8 cellular contexts compared by ENCODE assay signal in the genomic region with DNA sequence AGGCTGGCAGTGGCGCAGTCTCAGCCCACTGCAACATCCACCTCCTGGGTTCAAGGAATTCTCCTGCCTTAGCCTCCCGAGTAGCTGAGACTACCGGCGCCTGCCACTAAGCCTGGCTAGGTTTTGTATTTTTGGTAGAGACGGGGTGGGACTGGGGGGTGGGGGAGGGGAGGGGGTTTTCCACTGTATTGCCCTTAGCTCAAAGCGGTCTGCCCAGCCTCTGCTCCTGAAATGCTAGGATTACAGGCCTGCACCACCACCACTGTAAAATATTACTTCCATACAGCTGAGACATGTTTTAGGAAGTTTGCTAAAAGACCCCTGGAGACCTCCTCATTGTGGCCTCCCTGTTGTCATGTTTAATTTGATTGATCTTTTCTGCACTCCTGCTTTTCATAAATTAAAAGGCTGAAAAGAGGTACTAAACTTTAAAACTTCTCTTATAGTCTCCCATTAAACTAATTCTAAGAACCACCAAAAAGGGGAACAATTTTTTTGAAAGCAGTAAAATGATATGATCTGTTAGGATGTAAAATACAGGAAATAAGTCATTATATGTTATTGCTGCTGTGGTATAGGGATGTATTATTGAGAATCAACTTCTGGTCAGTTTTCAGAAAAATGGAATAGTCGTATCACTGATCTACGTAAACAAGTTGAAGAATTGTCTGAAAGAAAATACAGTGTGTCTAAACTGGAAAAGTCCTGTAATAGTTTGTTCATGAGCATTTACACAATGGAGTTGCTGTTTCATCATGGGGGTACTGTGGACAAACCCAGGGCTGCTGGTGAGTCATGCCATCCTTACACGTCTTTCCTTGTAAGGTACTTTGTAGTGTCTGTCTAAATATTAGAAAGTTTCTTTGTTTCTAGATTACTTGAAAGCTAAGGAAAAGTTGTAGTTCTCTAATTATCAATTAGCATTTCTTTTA.
A peak's percentile ranks its signal among the peaks of the same experiment; 100 is the strongest.
DNase-seq lines count a peak whose midpoint lies in the region; ATAC-seq and TF ChIP-seq lines count a peak whose summit lies in the region.

No MANE protein-coding gene starts in this region.

- no peaks in the 10 kb centered on the region for H3K36me3 Mint-ChIP-seq in IgD-negative memory B cell
- H3K36me3 Mint-ChIP-seq in activated CD8-positive, alpha-beta T cell treated with anti-CD3 and anti-CD28 coated beads, Interleukin-2, amount 10 ng/mL, durations not matched to agents 7 days and 5 days (ENCODE audit: low read depth) = peaks cover 6% of the 10 kb centered on the region

- no peaks in the 10 kb centered on the region for H3K36me3 ChIP-seq in kidney epithelial cell (ENCODE audit: control insufficient read depth, insufficient read depth, low read length)

- intact Hi-C loops in posterior vena cava (cut with DNase I) = no loop called here

- H3K27me3 Mint-ChIP-seq in IgD-negative memory B cell = no peaks in the 10 kb centered on the region
- H3K27me3 Mint-ChIP-seq in activated CD8-positive, alpha-beta T cell treated with anti-CD3 and anti-CD28 coated beads, Interleukin-2, amount 10 ng/mL, durations not matched to agents 7 days and 5 days (ENCODE audit: low read depth) = no peaks in the 10 kb centered on the region

- no peak overlapping the region for H3K4me3 ChIP-seq in kidney epithelial cell (ENCODE audit: low read depth, low read length)

- TF ChIP-seq CTCF in AG09319 (IDR thresholded peaks at IDR 0.05; ENCODE audit: low read depth, low read length) (no peak), kidney epithelial cell (IDR thresholded peaks at IDR 0.05; ENCODE audit: insufficient read depth, low read length, poor library complexity, severe bottlenecking) (no peak)

- peak overlapping the region in 2 of 3 donors; percentile 59 to 83 for H3K27ac Mint-ChIP-seq in IgD-negative memory B cell
- peak overlapping the region; percentile 44 for H3K27ac Mint-ChIP-seq in activated CD8-positive, alpha-beta T cell treated with anti-CD3 and anti-CD28 coated beads, Interleukin-2, amount 10 ng/mL, durations not matched to agents 7 days and 5 days

- CTCF ChIA-PET in activated CD8-positive, alpha-beta T cell treated with anti-CD3 and anti-CD28 coated beads, Interleukin-2, amount 10 ng/mL, durations not matched to agents 7 days and 5 days (lab: Charles Lee) = interaction anchor here (1.7 kb wide), 1 partner anchor 12 kb away, joined by 4 read pairs; no protein-coding TSS in a partner anchor

- H3K4me1 Mint-ChIP-seq in IgD-negative memory B cell = peaks cover 12 to 19% (median 12%) of the 10 kb centered on the region in 3 donors
- H3K4me1 Mint-ChIP-seq in activated CD8-positive, alpha-beta T cell treated with anti-CD3 and anti-CD28 coated beads, Interleukin-2, amount 10 ng/mL, durations not matched to agents 7 days and 5 days (ENCODE audit: low read depth) = peaks cover 21% of the 10 kb centered on the region

- DNase-seq in AG09319 (ENCODE audit: extremely low read depth, low read depth) (peak; percentile 14), kidney epithelial cell (ENCODE audit: low read depth) (peak; percentile 56), DMS 273 treated with DMSO at 0.1 percent for 48 hours (lab: John Stamatoyannopoulos, UW) (no peak), NCI-H345 treated with DMSO at 0.1 percent for 48 hours (lab: John Stamatoyannopoulos, UW; ENCODE audit: unreplicated experiment) (no peak), posterior vena cava (ENCODE audit: low spot score) (no peak)
- DNase-seq in activated CD8-positive, alpha-beta T cell treated with anti-CD3 and anti-CD28 coated beads, Interleukin-2, amount 10 ng/mL, durations not matched to agents 7 days and 5 days = no peak

- H3K4me3 Mint-ChIP-seq in IgD-negative memory B cell = peak overlapping the region in 1 of 4 donors; percentile 63
- H3K4me3 Mint-ChIP-seq in activated CD8-positive, alpha-beta T cell treated with anti-CD3 and anti-CD28 coated beads, Interleukin-2, amount 10 ng/mL, durations not matched to agents 7 days and 5 days = no peak overlapping the region

- H3K27me3 ChIP-seq in kidney epithelial cell (ENCODE audit: control insufficient read depth, insufficient read depth, low read length) = no peaks in the 10 kb centered on the region

- no peaks in the 10 kb centered on the region for H3K9me3 Mint-ChIP-seq in IgD-negative memory B cell
- no peaks in the 10 kb centered on the region for H3K9me3 Mint-ChIP-seq in activated CD8-positive, alpha-beta T cell treated with anti-CD3 and anti-CD28 coated beads, Interleukin-2, amount 10 ng/mL, durations not matched to agents 7 days and 5 days (ENCODE audit: insufficient read depth)

- no peak for ATAC-seq in activated CD8-positive, alpha-beta T cell treated with anti-CD3 and anti-CD28 coated beads, Interleukin-2, amount 10 ng/mL, durations not matched to agents 7 days and 5 days
- ATAC-seq in GM19452 (IDR thresholded peaks at IDR 0.05; ENCODE audit: unreplicated experiment) = no peak

- POLR2A ChIA-PET in activated CD8-positive, alpha-beta T cell treated with anti-CD3 and anti-CD28 coated beads, Interleukin-2, amount 10 ng/mL, durations not matched to agents 7 days and 5 days (lab: Charles Lee) = no interaction called here

Comparison
In these comparisons a context has a peak if more than half of its experiments do, and no peak if none do; other contexts are left out.
1. DNase-seq: peak in AG09319 (single experiment) and kidney epithelial cell (single experiment); none in activated CD8-positive, alpha-beta T cell treated with anti-CD3 and anti-CD28 coated beads, Interleukin-2, amount 10 ng/mL, durations not matched to agents 7 days and 5 days (single experiment), DMS 273 treated with DMSO at 0.1 percent for 48 hours (single experiment), NCI-H345 treated with DMSO at 0.1 percent for 48 hours (single experiment) and posterior vena cava (single experiment).